ENCODE assay signal across 8 cellular contexts in the genomic region with DNA sequence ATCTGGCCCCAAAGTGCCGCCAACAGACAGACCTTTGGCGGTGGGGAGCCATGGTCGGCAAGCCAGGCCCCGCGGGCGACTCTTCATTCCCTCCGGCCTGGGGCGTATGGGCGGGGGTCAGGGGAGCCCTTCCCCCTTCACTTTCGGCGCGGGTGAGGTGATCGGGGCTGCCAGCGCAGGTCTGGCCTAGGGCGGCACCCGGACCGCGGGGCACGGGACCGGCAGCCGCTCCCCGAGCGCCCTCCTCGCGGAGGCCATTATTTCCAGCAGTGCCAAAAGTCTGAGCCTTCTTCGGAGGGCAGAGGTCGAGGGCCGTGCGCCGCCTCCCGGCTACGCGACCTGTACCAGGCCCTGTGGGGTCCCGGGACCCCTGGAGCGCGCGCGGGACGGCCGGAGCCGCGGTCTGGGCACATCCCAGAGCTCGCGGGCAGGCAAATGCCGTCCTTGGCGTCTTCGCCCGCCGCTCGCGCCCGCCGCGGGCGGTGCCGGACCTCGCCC. TPM values are rescaled to one million over a fixed set of nuclear protein-coding genes. Genes with fewer than 3 reads are reported as not detected.
A peak's percentile ranks its signal among the peaks of the same experiment; 100 is the strongest.
DNase-seq lines count a peak whose midpoint lies in the region; ATAC-seq and TF ChIP-seq lines count a peak whose summit lies in the region.

No MANE protein-coding gene starts in this region.

- POLR2A ChIA-PET in OCI-LY7 (lab: Charles Lee), result interaction anchor here (0.6 to 1.0 kb wide), 9 partner anchors 14 to 1972 kb away, joined by 3 to 6 read pairs (median 4); no protein-coding TSS in a partner anchor

- intact Hi-C loops in OCI-LY7 (cut with micrococcal nuclease; ENCODE audit: unreplicated experiment) (loop anchor here (2.0 to 5.0 kb wide), 3 partner anchors 34 to 330 kb away; a partner anchor contains a TSS), ascending aorta (cut with DNase I) (loop anchor here (2.0 to 10.0 kb wide), 4 partner anchors 198 to 1672 kb away; a partner anchor contains a TSS)

- H3K9me2 ChIP-seq in OCI-LY7 (ENCODE audit: insufficient read depth, low read length), result no peaks in the 10 kb centered on the region

- peak overlapping the region; percentile 67; the same call in 1 of the 2 replicates for H2AFZ ChIP-seq in OCI-LY7 (ENCODE audit: low read length)

- peak; percentile 5 to 10 for DNase-seq in activated CD8-positive, alpha-beta memory T cell treated with anti-CD3 and anti-CD28 coated beads for 1 hour (ENCODE audit: extremely low read depth in 1 of 2, low read depth in 1 of 2)
- no peak for DNase-seq in activated CD8-positive, alpha-beta memory T cell treated with anti-CD3 and anti-CD28 coated beads for 24 hours
- DNase-seq in OCI-LY7 (ENCODE audit: low spot score) (no peak), ascending aorta (ENCODE audit: low spot score in 2 of 2) (peak in 1 of 2 donors; percentile 71), iPS DF 6.9 (ENCODE audit: low read depth, low spot score) (no peak), AML-193 (lab: John Stamatoyannopoulos, UW) (no peak)

- H3K4me1 ChIP-seq in OCI-LY7 (ENCODE audit: insufficient read depth, low read length, poor library complexity, severe bottlenecking) (peaks cover 5% of the 10 kb centered on the region), ascending aorta (peaks cover 2 to 24% of the 10 kb centered on the region in 2 donors), iPS DF 6.9 (ENCODE audit: control insufficient read depth, insufficient read depth, low read length) (no peaks in the 10 kb centered on the region)

- peaks cover 5% of the 10 kb centered on the region for H3K36me3 ChIP-seq in OCI-LY7 (ENCODE audit: insufficient read depth, low read length)
- no peaks in the 10 kb centered on the region for H3K36me3 ChIP-seq in ascending aorta
- no peaks in the 10 kb centered on the region for H3K36me3 ChIP-seq in iPS DF 6.9 (ENCODE audit: control insufficient read depth, insufficient read depth, low read length)

- H3K4me3 ChIP-seq in OCI-LY7 (ENCODE audit: low read depth, low read length, poor library complexity, severe bottlenecking) (peak overlapping the region; percentile 87), ascending aorta (peak overlapping the region; percentile 89 to 100), iPS DF 6.9 (ENCODE audit: low read length) (peak overlapping the region; percentile 93), skin epidermis (peak overlapping the region; percentile 62 to 87 (median 72))

- no CpG with 5 or more reads among the region's 57 CpGs for WGBS in iPS DF 6.9 (ENCODE audit: insufficient coverage, insufficient read length)

- H3K79me2 ChIP-seq in OCI-LY7 (ENCODE audit: insufficient read depth, low read depth, low read length), result peaks cover 46% of the 10 kb centered on the region

- H3K27ac ChIP-seq in OCI-LY7 (ENCODE audit: low read depth, low read length, poor library complexity, severe bottlenecking) (peak overlapping the region; percentile 79), ascending aorta (peak overlapping the region; percentile 98 to 100), iPS DF 6.9 (ENCODE audit: low read length) (no peak overlapping the region), skin epidermis (peak overlapping the region; percentile 91 to 99 (median 97))

- TF ChIP-seq CTCF in OCI-LY7 (conservative IDR thresholded peaks at IDR 0.05; ENCODE audit: low read length) (no peak), ascending aorta (IDR thresholded peaks at IDR 0.05) (no peak)

- H3K27me3 ChIP-seq in ascending aorta (no peaks in the 10 kb centered on the region), iPS DF 6.9 (ENCODE audit: control insufficient read depth, insufficient read depth, low read length) (no peaks in the 10 kb centered on the region)

- CTCF ChIA-PET in OCI-LY7 (lab: Charles Lee; ENCODE audit: unreplicated experiment), result interaction anchor here (0.7 kb wide), 1 partner anchor 94 kb away, joined by 3 read pairs; no protein-coding TSS in a partner anchor

- BruUV-seq in OCI-LY7 (replicated peaks; lab: Mats Ljungman, UMichigan), result no TSS peak

- H3K9me3 ChIP-seq in OCI-LY7 (ENCODE audit: low read length) (no peaks in the 10 kb centered on the region), ascending aorta (no peaks in the 10 kb centered on the region), iPS DF 6.9 (ENCODE audit: control insufficient read depth, insufficient read depth, low read length) (no peaks in the 10 kb centered on the region)

- peak; percentile 25 for ATAC-seq in HG02798 (IDR thresholded peaks at IDR 0.05; ENCODE audit: poor library complexity, unreplicated experiment)

- peak overlapping the region; percentile 85 for H3K4me2 ChIP-seq in OCI-LY7 (ENCODE audit: low read length)

- peaks cover 7% of the 10 kb centered on the region; the same call in 1 of the 2 replicates for H4K20me1 ChIP-seq in OCI-LY7 (ENCODE audit: insufficient read depth, low read length)

RNA-seq across cellular contexts. Expression of a gene that starts 0.6 kb away (rescaled TPM):
- 18.8 and 20.5 TPM in 2 replicates for total RNA-seq in OCI-LY7 (2014; rRNA removed; shearing (Covaris generic))
- total RNA-seq in OCI-LY7 (2022) (23.4 and 29.5 TPM in 2 replicates), ascending aorta (16.3 TPM)

RNA-seq across cellular contexts. Expression of a gene that starts 28.5 kb away (rescaled TPM):
- not detected in 2 replicates for total RNA-seq in OCI-LY7 (2014; rRNA removed; shearing (Covaris generic))
- total RNA-seq in OCI-LY7 (2022), result not detected in 2 replicates
- total RNA-seq in ascending aorta, result not detected

Comparison
In these comparisons a context has a peak if more than half of its experiments do, and no peak if none do; other contexts are left out.
1. DNase-seq: peak in activated CD8-positive, alpha-beta memory T cell treated with anti-CD3 and anti-CD28 coated beads for 1 hour (2 of 2); none in activated CD8-positive, alpha-beta memory T cell treated with anti-CD3 and anti-CD28 coated beads for 24 hours (single experiment), OCI-LY7 (single experiment), iPS DF 6.9 (single experiment) and AML-193 (0 of 2).
2. Peak in every context shown above with its lines, with median percentiles within 50 percentile points of each other: H3K4me3 ChIP-seq.